ENCODE assay signal across 19 cellular contexts in genomic region chr13:32135655-32136054, GRCh38.
DNase-seq lines count a peak whose midpoint lies in the region; ATAC-seq, FAIRE-seq and TF ChIP-seq lines count a peak whose summit lies in the region.
"Had no signal": no experiment of that assay in that cellular context is flagged by ENCODE, and none has a peak within 500 bp of the region (broad histone marks: within the 10 kb centered on the region; RNA-seq: fewer than 3 reads in every experiment).

No MANE protein-coding gene starts in this region.

- H2BK20ac ChIP-seq in IMR-90 (ENCODE audit: low read depth, low read length) = 0 out of 2 replicates have a peak overlapping the region, but pooled peaks have one; percentile 0

- no peaks in the 10 kb centered on the region for H3K27me3 Mint-ChIP-seq in chondrocyte (ENCODE audit: low read depth)
- H3K27me3 Mint-ChIP-seq: activated naive CD4-positive, alpha-beta T cell treated with anti-CD3 and anti-CD28 coated beads, Interleukin-2, amount 50 U/mL, for 24 hours had no signal

- no peak overlapping the region for H2AK5ac ChIP-seq in IMR-90 (ENCODE audit: low read depth, low read length)

- CTCF ChIA-PET in IMR-90 (lab: Yijun Ruan, JAX) = interaction anchor here (0.7 to 2.4 kb wide), 2 partner anchors 129 to 226 kb away, joined by 3 to 6 read pairs; no protein-coding TSS in a partner anchor

- H3K27me3 ChIP-seq in IMR-90 (ENCODE audit: control insufficient read depth, insufficient read depth, low read length) = no peaks in the 10 kb centered on the region
- no peaks in the 10 kb centered on the region for H3K27me3 ChIP-seq in osteoblast (ENCODE audit: insufficient read depth, low read length)
- H3K27me3 ChIP-seq: BLaER1, hepatocyte, MG63 had no signal

- DNase-seq in Daoy (ENCODE audit: low read depth) (peak; percentile 8), IMR-90 (peak; percentile 89), chondrocyte (ENCODE audit: low spot score) (no peak), osteoblast (ENCODE audit: insufficient read length, low spot score, missing footprints) (no peak), hippocampal formation (lab: John Stamatoyannopoulos, UW) (no peak), SK-N-DZ (ENCODE audit: low spot score) (no peak), urothelium cell line (ENCODE audit: low spot score) (no peak)
- no peak for DNase-seq in activated CD8-positive, alpha-beta memory T cell treated with anti-CD3 and anti-CD28 coated beads, Interleukin-2, amount 50 U/mL, for 48 hours
- DNase-seq: activated CD4-positive, CD25-positive, alpha-beta regulatory T cell treated with anti-CD3 and anti-CD28 coated beads, Interleukin-2, amount 50 U/mL, for 72 hours; DMS 273 treated with DMSO at 0.1 percent for 48 hours; MG63; NCI-H2029; stimulated activated CD4-positive, alpha-beta T cell treated with anti-CD3 and anti-CD28 coated beads, Interleukin-1b, Interleukin-23, amount 100 ng/mL, for 48 hours; T-helper 1 cell had no signal

- peak overlapping the region; percentile 26; the same call in 1 of the 2 replicates for H2BK120ac ChIP-seq in IMR-90 (ENCODE audit: low read depth, low read length)

- no peak overlapping the region for H3K4ac ChIP-seq in IMR-90 (ENCODE audit: low read depth, low read length)

- no peak for FAIRE-seq in urothelium cell line (lab: Jason Lieb, UNC)
- FAIRE-seq: endothelial cell of umbilical vein, HTR-8/SVneo had no signal

- TF ChIP-seq RAD21 in IMR-90 (IDR thresholded peaks at IDR 0.05; ENCODE audit: low read length) = no peak

- no peak overlapping the region for H3K56ac ChIP-seq in IMR-90 (ENCODE audit: extremely low read depth, insufficient read depth, low read length)

- dilution Hi-C loops in IMR-90 (cut with HindIII; ENCODE audit: low sequenced_read_pairs, unreplicated experiment) = no loop called here

- H3K9me3 ChIP-seq in IMR-90 (ENCODE audit: control insufficient read depth, insufficient read depth, low read length) (no peaks in the 10 kb centered on the region), osteoblast (ENCODE audit: low read depth, low read length) (no peaks in the 10 kb centered on the region)
- H3K9me3 ChIP-seq: BLaER1, MG63 had no signal

- peaks cover 8% of the 10 kb centered on the region for H3K36me3 Mint-ChIP-seq in chondrocyte (ENCODE audit: low read depth)
- H3K36me3 Mint-ChIP-seq: activated naive CD4-positive, alpha-beta T cell treated with anti-CD3 and anti-CD28 coated beads, Interleukin-2, amount 50 U/mL, for 24 hours had no signal

- TF ChIP-seq POLR2A in IMR-90 (IDR thresholded peaks at IDR 0.05; ENCODE audit: low read depth, low read length) = no peak

- no peak overlapping the region for H4K5ac ChIP-seq in IMR-90 (ENCODE audit: low read depth, low read length)

- peak overlapping the region in 1 of 2 experiments; percentile 6; a peak in 1 of 4 replicates for H4K8ac ChIP-seq in IMR-90 (ENCODE audit: low read depth in 2 of 2, low read length in 2 of 2)

- H3K14ac ChIP-seq in IMR-90 (replicated peaks; ENCODE audit: low read depth, low read length) = no peak overlapping the region

- H3K27ac ChIP-seq in IMR-90 (ENCODE audit: insufficient read depth, low read length) (no peak overlapping the region), osteoblast (ENCODE audit: low read depth, low read length) (peak overlapping the region; percentile 85)
- H3K27ac ChIP-seq: BLaER1, hepatocyte had no signal

- H3K36me3 ChIP-seq in IMR-90 (ENCODE audit: control insufficient read depth, insufficient read depth, low read length) (peaks cover 2% of the 10 kb centered on the region; the same call in 1 of the 2 replicates), osteoblast (ENCODE audit: insufficient read depth, low read length) (no peaks in the 10 kb centered on the region)
- H3K36me3 ChIP-seq: BLaER1, MG63 had no signal

- no peak overlapping the region; the same call in 1 of the 2 replicates for H3K18ac ChIP-seq in IMR-90 (ENCODE audit: low read depth, low read length)

- H3K4me3 ChIP-seq in IMR-90 (ENCODE audit: insufficient read depth, low read depth, low read length) = no peak overlapping the region
- H3K4me3 ChIP-seq in osteoblast (ENCODE audit: insufficient read depth, low read length) = no peak overlapping the region
- H3K4me3 ChIP-seq: BLaER1, hepatocyte, MG63 had no signal

- intact Hi-C loops in IMR-90 (cut with micrococcal nuclease) = loop anchor here (5.0 to 10.0 kb wide), 2 partner anchors 103 to 221 kb away; partner anchors contain the start of gene FRY

- no peak overlapping the region for H3K9ac ChIP-seq in IMR-90 (ENCODE audit: low read depth, low read length)
- H3K9ac ChIP-seq: BLaER1 had no signal

- TF ChIP-seq CTCF in IMR-90 (conservative IDR thresholded peaks at IDR 0.05; ENCODE audit: low read depth, low read length) (no peak), chondrocyte (IDR thresholded peaks at IDR 0.05) (no peak), osteoblast (IDR thresholded peaks at IDR 0.05; ENCODE audit: extremely low read depth, low read depth, low read length) (no peak)

- in situ Hi-C loops in IMR-90 (cut with MboI; ENCODE audit: low sequenced_read_pairs) = no loop called here

- H3K4me2 ChIP-seq in IMR-90 (ENCODE audit: low read depth, low read length) (peak overlapping the region; percentile 44; the same call in 1 of the 2 replicates), osteoblast (ENCODE audit: insufficient read depth, low read length) (peak overlapping the region; percentile 42)
- H3K4me2 ChIP-seq: BLaER1, hepatocyte had no signal

- peaks cover 28% of the 10 kb centered on the region for H3K4me1 Mint-ChIP-seq in chondrocyte (ENCODE audit: low read depth)
- H3K4me1 Mint-ChIP-seq: activated naive CD4-positive, alpha-beta T cell treated with anti-CD3 and anti-CD28 coated beads, Interleukin-2, amount 50 U/mL, for 24 hours had no signal

- BruUV-seq in IMR-90 (replicated peaks; lab: Mats Ljungman, UMichigan) = no TSS peak

- no peaks in the 10 kb centered on the region for H3K79me1 ChIP-seq in IMR-90 (ENCODE audit: low read depth in 1 of 2, low read length in 2 of 2)

- POLR2A ChIA-PET in IMR-90 (lab: Charles Lee; ENCODE audit: unreplicated experiment) = no interaction called here

- H3K27ac Mint-ChIP-seq in chondrocyte (ENCODE audit: unreplicated experiment) = peak overlapping the region; percentile 77
- H3K27ac Mint-ChIP-seq: activated naive CD4-positive, alpha-beta T cell treated with anti-CD3 and anti-CD28 coated beads, Interleukin-2, amount 50 U/mL, for 24 hours had no signal

- H2BK15ac ChIP-seq in IMR-90 (ENCODE audit: low read depth, low read length) = 0 out of 3 replicates have a peak overlapping the region, but pooled peaks have one; percentile 2

- no CpG with 5 or more reads among the region's 6 CpGs for WGBS in IMR-90 (ENCODE audit: extremely low coverage in 2 of 2, insufficient read length in 1 of 2), 2 experiments

- H3K9me1 ChIP-seq in IMR-90 (ENCODE audit: insufficient read depth, low read length) = peaks cover 10% of the 10 kb centered on the region

- no peak overlapping the region for H3K23ac ChIP-seq in IMR-90 (ENCODE audit: low read depth, low read length)

- H2AFZ ChIP-seq in IMR-90 (replicated peaks; ENCODE audit: low read length, poor library complexity) (no peak overlapping the region), osteoblast (ENCODE audit: low read length) (no peak overlapping the region)
- H2AFZ ChIP-seq: hepatocyte had no signal

- H4K91ac ChIP-seq in IMR-90 (ENCODE audit: insufficient read depth, low read depth, low read length) = no peak overlapping the region

- peaks cover 12% of the 10 kb centered on the region for H3K4me1 ChIP-seq in IMR-90 (ENCODE audit: control insufficient read depth, insufficient read depth, low read length)
- peaks cover 25% of the 10 kb centered on the region for H3K4me1 ChIP-seq in osteoblast (ENCODE audit: insufficient read depth, low read length)
- H3K4me1 ChIP-seq: BLaER1 had no signal

- peak overlapping the region; percentile 58 for H2BK5ac ChIP-seq in IMR-90 (ENCODE audit: low read depth, low read length, poor library complexity, severe bottlenecking)

- H4K20me1 ChIP-seq in IMR-90 (ENCODE audit: insufficient read depth, low read length) = no peaks in the 10 kb centered on the region
- no peaks in the 10 kb centered on the region for H4K20me1 ChIP-seq in osteoblast (ENCODE audit: insufficient read depth, low read length)
- H4K20me1 ChIP-seq: BLaER1 had no signal

- ATAC-seq in IMR-90 (ENCODE audit: low read depth) = peak; percentile 89

- H3K9me3 Mint-ChIP-seq in chondrocyte (ENCODE audit: low read depth) = no peaks in the 10 kb centered on the region
- H3K9me3 Mint-ChIP-seq: activated naive CD4-positive, alpha-beta T cell treated with anti-CD3 and anti-CD28 coated beads, Interleukin-2, amount 50 U/mL, for 24 hours had no signal

- H3K4me3 Mint-ChIP-seq in chondrocyte (ENCODE audit: unreplicated experiment) = no peak overlapping the region
- H3K4me3 Mint-ChIP-seq: activated naive CD4-positive, alpha-beta T cell treated with anti-CD3 and anti-CD28 coated beads, Interleukin-2, amount 50 U/mL, for 24 hours had no signal

- no peaks in the 10 kb centered on the region for H3K79me2 ChIP-seq in osteoblast (ENCODE audit: insufficient read depth, low read length)
- H3K79me2 ChIP-seq: hepatocyte had no signal

- no peak overlapping the region for H2AK9ac ChIP-seq in IMR-90 (replicated peaks; ENCODE audit: low read depth, low read length, poor library complexity)

TF ChIP-seq in IMR-90, 13 proteins besides CTCF, POLR2A, EP300 and RAD21:
- TF ChIP-seq USF2 (IDR thresholded peaks at IDR 0.05; ENCODE audit: low read depth, low read length) (no peak), CEBPB (IDR thresholded peaks at IDR 0.05; ENCODE audit: low read depth, low read length) (peak; percentile 63)

Comparison
In these comparisons a context has a peak if more than half of its experiments do, and no peak if none do; other contexts are left out.
1. DNase-seq: peak in Daoy (single experiment) and IMR-90 (single experiment); none in chondrocyte (single experiment), osteoblast (single experiment), hippocampal formation (0 of 2), SK-N-DZ (single experiment), activated CD8-positive, alpha-beta memory T cell treated with anti-CD3 and anti-CD28 coated beads, Interleukin-2, amount 50 U/mL, for 48 hours (single experiment) and urothelium cell line (single experiment).